In the genomic region with DNA sequence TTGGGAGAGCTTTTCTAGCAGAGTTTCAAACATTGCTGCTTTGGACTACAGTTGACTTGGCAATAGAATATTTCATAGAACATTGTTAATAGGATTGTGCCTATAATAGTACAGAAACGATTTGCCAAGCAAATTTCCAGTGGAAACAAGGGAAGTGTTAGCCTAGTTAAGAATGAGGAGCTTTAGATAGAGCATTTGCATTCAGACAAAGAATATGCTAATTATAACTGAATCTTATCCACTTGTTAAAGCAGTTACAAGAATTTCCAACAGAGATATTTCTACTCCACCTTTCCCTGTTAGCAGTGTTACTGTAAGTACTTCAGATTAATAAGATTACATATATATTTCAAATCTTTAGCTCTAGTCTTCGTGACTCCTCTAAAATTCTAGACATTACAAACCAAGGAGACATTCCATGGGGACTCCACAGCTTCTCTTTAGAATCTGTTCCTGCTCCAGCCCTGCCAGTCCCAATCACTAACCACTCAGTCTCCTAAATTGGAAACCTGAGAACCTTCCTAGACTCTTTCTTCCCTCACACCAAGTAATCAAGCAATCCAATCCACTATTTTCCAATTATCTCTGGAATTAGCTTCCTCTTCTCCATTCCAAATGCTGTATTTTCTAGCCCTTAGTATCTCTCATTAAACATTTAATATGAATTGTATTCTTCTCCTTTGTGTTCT, we compare ENCODE assay signal across 16 cellular contexts.
DNase-seq lines count a peak whose midpoint lies in the region; ATAC-seq and TF ChIP-seq lines count a peak whose summit lies in the region.
"Had no signal": no experiment of that assay in that cellular context is flagged by ENCODE, and none has a peak within 500 bp of the region (broad histone marks: within the 10 kb centered on the region; RNA-seq: fewer than 3 reads in every experiment).

No MANE protein-coding gene starts in this region.

- peak overlapping the region; percentile 56 for H3K4me2 ChIP-seq in GM23338

- H3K27ac ChIP-seq in GM23338 (ENCODE audit: low read depth) = peak overlapping the region; percentile 17; the same call in 1 of the 2 replicates
- H3K27ac ChIP-seq: C4-2B had no signal

- no peaks in the 10 kb centered on the region for H3K36me3 ChIP-seq in GM23338 (ENCODE audit: insufficient read depth)
- no peaks in the 10 kb centered on the region for H3K36me3 ChIP-seq in BE2C

- H3K9me3 Mint-ChIP-seq in GM23338 (no peaks in the 10 kb centered on the region), brain (peaks cover 0 to 4% (median 0%) of the 10 kb centered on the region in 5 experiments)
- H3K9me3 Mint-ChIP-seq in activated naive CD4-positive, alpha-beta T cell treated with anti-CD3 and anti-CD28 coated beads, Interleukin-2, amount 50 U/mL, for 72 hours = peaks cover 0 to 4% of the 10 kb centered on the region in 2 donors
- H3K9me3 Mint-ChIP-seq in activated T-helper 17 cell treated with anti-CD3 and anti-CD28 coated beads, Interleukin-2, amount 50 U/mL, for 72 hours = peaks cover 9% of the 10 kb centered on the region

- H3K4me1 Mint-ChIP-seq in GM23338 (peaks cover 28% of the 10 kb centered on the region), brain (peaks cover 16% of the 10 kb centered on the region)
- H3K4me1 Mint-ChIP-seq in activated T-helper 17 cell treated with anti-CD3 and anti-CD28 coated beads, Interleukin-2, amount 50 U/mL, for 72 hours = no peaks in the 10 kb centered on the region
- H3K4me1 Mint-ChIP-seq: B cell; CD4-positive, alpha-beta memory T cell; IgD-negative memory B cell had no signal

- H3K27me3 Mint-ChIP-seq in GM23338 (ENCODE audit: insufficient read depth, low read depth, poor library complexity) (peaks cover 2% of the 10 kb centered on the region), brain (peaks cover 4% of the 10 kb centered on the region)
- no peaks in the 10 kb centered on the region for H3K27me3 Mint-ChIP-seq in activated T-helper 17 cell treated with anti-CD3 and anti-CD28 coated beads, Interleukin-2, amount 50 U/mL, for 72 hours
- H3K27me3 Mint-ChIP-seq: B cell; CD4-positive, alpha-beta memory T cell; IgD-negative memory B cell had no signal

- H3K27ac Mint-ChIP-seq in GM23338 (peak overlapping the region; percentile 45), brain (peak overlapping the region in 3 of 5 experiments; percentile 17 to 73 (median 37))
- H3K27ac Mint-ChIP-seq in activated naive CD4-positive, alpha-beta T cell treated with anti-CD3 and anti-CD28 coated beads, Interleukin-2, amount 50 U/mL, for 72 hours = no peak overlapping the region
- H3K27ac Mint-ChIP-seq in activated T-helper 17 cell treated with anti-CD3 and anti-CD28 coated beads, Interleukin-2, amount 50 U/mL, for 72 hours = no peak overlapping the region
- H3K27ac Mint-ChIP-seq: B cell; CD4-positive, alpha-beta memory T cell; IgD-negative memory B cell had no signal

- no peaks in the 10 kb centered on the region for H3K9me3 ChIP-seq in BE2C

- no peaks in the 10 kb centered on the region for H3F3A ChIP-seq in GM23338 (replicated peaks; ENCODE audit: low read depth)

- H3K4me3 ChIP-seq in GM23338 (no peak overlapping the region; the same call in 1 of the 2 replicates), BE2C (ENCODE audit: low read depth, low read length) (no peak overlapping the region)

- DNase-seq in GM23338 (ENCODE audit: low spot score) (peak; percentile 55), NCI-H526 (lab: John Stamatoyannopoulos, UW) (peak; percentile 86 to 88), DMS53 (lab: John Stamatoyannopoulos, UW) (no peak), BE2C (no peak)
- no peak for DNase-seq in activated naive CD4-positive, alpha-beta T cell treated with anti-CD3 and anti-CD28 coated beads, Interleukin-2, amount 50 U/mL, for 72 hours (ENCODE audit: low spot score in 2 of 2)
- DNase-seq: CD4-positive, alpha-beta memory T cell; DMS79 treated with DMSO at 0.1 percent for 48 hours; EL; GDM1; KG1 had no signal

- H3K27me3 ChIP-seq in GM23338 (ENCODE audit: insufficient read depth) (no peaks in the 10 kb centered on the region), BE2C (no peaks in the 10 kb centered on the region)

- peaks cover 26% of the 10 kb centered on the region for H3K4me1 ChIP-seq in GM23338 (ENCODE audit: insufficient read depth)
- H3K4me1 ChIP-seq in BE2C = no peaks in the 10 kb centered on the region

- no peak overlapping the region; the same call in 1 of the 2 replicates for H2AFZ ChIP-seq in GM23338

- no peaks in the 10 kb centered on the region for H3K9me2 ChIP-seq in GM23338 (ENCODE audit: insufficient read depth)

- peak; percentile 85 for ATAC-seq in GM23338
- no peak for ATAC-seq in activated naive CD4-positive, alpha-beta T cell treated with anti-CD3 and anti-CD28 coated beads, Interleukin-2, amount 50 U/mL, for 72 hours
- ATAC-seq in activated T-helper 17 cell treated with anti-CD3 and anti-CD28 coated beads, Interleukin-2, amount 50 U/mL, for 72 hours (replicated peaks) = no peak
- ATAC-seq: HCT116 had no signal

- no peaks in the 10 kb centered on the region for H4K20me1 ChIP-seq in GM23338 (replicated peaks; ENCODE audit: insufficient read depth)

- H3K36me3 Mint-ChIP-seq in GM23338 (ENCODE audit: low read depth) (no peaks in the 10 kb centered on the region), brain (no peaks in the 10 kb centered on the region)
- no peaks in the 10 kb centered on the region for H3K36me3 Mint-ChIP-seq in activated naive CD4-positive, alpha-beta T cell treated with anti-CD3 and anti-CD28 coated beads, Interleukin-2, amount 50 U/mL, for 72 hours
- H3K36me3 Mint-ChIP-seq in activated T-helper 17 cell treated with anti-CD3 and anti-CD28 coated beads, Interleukin-2, amount 50 U/mL, for 72 hours (ENCODE audit: low read depth) = no peaks in the 10 kb centered on the region
- H3K36me3 Mint-ChIP-seq: CD4-positive, alpha-beta memory T cell; IgD-negative memory B cell had no signal

- no peak overlapping the region; the same call in 2 of the 3 replicates for H3K4me3 Mint-ChIP-seq in GM23338
- peak overlapping the region in 1 of 5 experiments; percentile 2 for H3K4me3 Mint-ChIP-seq in brain
- H3K4me3 Mint-ChIP-seq in activated T-helper 17 cell treated with anti-CD3 and anti-CD28 coated beads, Interleukin-2, amount 50 U/mL, for 72 hours = no peak overlapping the region
- H3K4me3 Mint-ChIP-seq: B cell; CD4-positive, alpha-beta memory T cell; IgD-negative memory B cell had no signal

- TF ChIP-seq CTCF in GM23338 (conservative IDR thresholded peaks at IDR 0.05; ENCODE audit: low read depth in 2 of 2) (no peak), brain (conservative IDR thresholded peaks at IDR 0.05) (no peak), BE2C (IDR thresholded peaks at IDR 0.05; ENCODE audit: low read depth, low read length) (no peak)

- no peaks in the 10 kb centered on the region for H3K79me2 ChIP-seq in GM23338 (replicated peaks; ENCODE audit: insufficient read depth)

TF ChIP-seq in GM23338, 12 proteins besides CTCF, POLR2A, EP300 and RAD21 (continues in another document):
- TF ChIP-seq ZNF114 (CRISPR knock-in tag; IDR thresholded peaks at IDR 0.05) (no peak), EZH2 (IDR thresholded peaks at IDR 0.05; ENCODE audit: low read depth, unreplicated experiment) (no peak)

Comparison
In these comparisons a context has a peak if more than half of its experiments do, and no peak if none do; other contexts are left out.
1. DNase-seq: peak in GM23338 (single experiment) and NCI-H526 (2 of 2); none in activated naive CD4-positive, alpha-beta T cell treated with anti-CD3 and anti-CD28 coated beads, Interleukin-2, amount 50 U/mL, for 72 hours (0 of 2), DMS53 (single experiment) and BE2C (single experiment).
2. H3K27ac Mint-ChIP-seq: peak in GM23338 (single experiment) and brain (3 of 5); none in activated naive CD4-positive, alpha-beta T cell treated with anti-CD3 and anti-CD28 coated beads, Interleukin-2, amount 50 U/mL, for 72 hours (0 of 2) and activated T-helper 17 cell treated with anti-CD3 and anti-CD28 coated beads, Interleukin-2, amount 50 U/mL, for 72 hours (single experiment).